1 cellular context compared by ENCODE assay signal in the genomic region with DNA sequence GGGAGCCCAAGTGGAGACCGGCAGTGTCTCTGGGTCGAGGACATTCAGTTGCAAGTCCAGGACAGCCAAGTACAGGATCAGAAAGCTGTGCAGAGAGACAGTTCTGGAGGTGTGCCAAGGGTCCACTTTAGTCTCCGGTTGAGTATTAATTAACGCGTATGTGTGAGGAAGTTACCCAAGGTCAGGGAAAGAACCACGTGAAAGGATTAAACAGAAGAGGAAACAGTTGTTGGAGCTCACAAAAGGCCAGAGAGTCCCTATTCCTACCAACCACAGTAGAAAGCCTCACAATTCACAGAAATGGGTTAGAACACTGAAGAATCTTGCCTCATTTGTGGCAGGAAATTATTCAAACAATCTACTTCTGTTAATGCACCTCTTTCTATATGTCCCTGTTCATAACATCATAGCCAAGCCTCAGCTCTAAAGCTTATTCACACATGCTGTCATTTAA.
TF ChIP-seq lines count a peak whose summit lies in the region.

No MANE protein-coding gene starts in this region.

TF ChIP-seq in H1, 55 proteins besides CTCF, POLR2A, EP300 and RAD21:
- TF ChIP-seq, protein P1, sequence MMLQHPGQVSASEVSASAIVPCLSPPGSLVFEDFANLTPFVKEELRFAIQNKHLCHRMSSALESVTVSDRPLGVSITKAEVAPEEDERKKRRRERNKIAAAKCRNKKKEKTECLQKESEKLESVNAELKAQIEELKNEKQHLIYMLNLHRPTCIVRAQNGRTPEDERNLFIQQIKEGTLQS (IDR thresholded peaks at IDR 0.05; ENCODE audit: insufficient read depth, low read depth, low read length) = no peak
- no peak for TF ChIP-seq HDAC6 (IDR thresholded peaks at IDR 0.05; ENCODE audit: low read depth, low read length)
- TF ChIP-seq, protein P2, sequence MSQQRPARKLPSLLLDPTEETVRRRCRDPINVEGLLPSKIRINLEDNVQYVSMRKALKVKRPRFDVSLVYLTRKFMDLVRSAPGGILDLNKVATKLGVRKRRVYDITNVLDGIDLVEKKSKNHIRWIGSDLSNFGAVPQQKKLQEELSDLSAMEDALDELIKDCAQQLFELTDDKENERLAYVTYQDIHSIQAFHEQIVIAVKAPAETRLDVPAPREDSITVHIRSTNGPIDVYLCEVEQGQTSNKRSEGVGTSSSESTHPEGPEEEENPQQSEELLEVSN (IDR thresholded peaks at IDR 0.05) = no peak
- TF ChIP-seq SUZ12 (IDR thresholded peaks at IDR 0.05; ENCODE audit: low read length) = no peak
- TF ChIP-seq, protein P3, sequence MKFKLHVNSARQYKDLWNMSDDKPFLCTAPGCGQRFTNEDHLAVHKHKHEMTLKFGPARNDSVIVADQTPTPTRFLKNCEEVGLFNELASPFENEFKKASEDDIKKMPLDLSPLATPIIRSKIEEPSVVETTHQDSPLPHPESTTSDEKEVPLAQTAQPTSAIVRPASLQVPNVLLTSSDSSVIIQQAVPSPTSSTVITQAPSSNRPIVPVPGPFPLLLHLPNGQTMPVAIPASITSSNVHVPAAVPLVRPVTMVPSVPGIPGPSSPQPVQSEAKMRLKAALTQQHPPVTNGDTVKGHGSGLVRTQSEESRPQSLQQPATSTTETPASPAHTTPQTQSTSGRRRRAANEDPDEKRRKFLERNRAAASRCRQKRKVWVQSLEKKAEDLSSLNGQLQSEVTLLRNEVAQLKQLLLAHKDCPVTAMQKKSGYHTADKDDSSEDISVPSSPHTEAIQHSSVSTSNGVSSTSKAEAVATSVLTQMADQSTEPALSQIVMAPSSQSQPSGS (IDR thresholded peaks at IDR 0.05; ENCODE audit: low read length) = no peak
- no peak for TF ChIP-seq JUN (IDR thresholded peaks at IDR 0.05; ENCODE audit: low read depth, low read length)
- no peak for TF ChIP-seq NRF1 (IDR thresholded peaks at IDR 0.05; ENCODE audit: low read depth, low read length)
- no peak for TF ChIP-seq CTBP2 (IDR thresholded peaks at IDR 0.05; ENCODE audit: borderline replicate concordance, insufficient read depth, insufficient read length, low read length)
- no peak for TF ChIP-seq POU5F1 (IDR thresholded peaks at IDR 0.05; ENCODE audit: low read depth, low read length)
- TF ChIP-seq, protein P4, sequence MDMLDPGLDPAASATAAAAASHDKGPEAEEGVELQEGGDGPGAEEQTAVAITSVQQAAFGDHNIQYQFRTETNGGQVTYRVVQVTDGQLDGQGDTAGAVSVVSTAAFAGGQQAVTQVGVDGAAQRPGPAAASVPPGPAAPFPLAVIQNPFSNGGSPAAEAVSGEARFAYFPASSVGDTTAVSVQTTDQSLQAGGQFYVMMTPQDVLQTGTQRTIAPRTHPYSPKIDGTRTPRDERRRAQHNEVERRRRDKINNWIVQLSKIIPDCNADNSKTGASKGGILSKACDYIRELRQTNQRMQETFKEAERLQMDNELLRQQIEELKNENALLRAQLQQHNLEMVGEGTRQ (IDR thresholded peaks at IDR 0.05; ENCODE audit: low read length) = no peak
- TF ChIP-seq TEAD4 (IDR thresholded peaks at IDR 0.05; ENCODE audit: low read depth, low read length) = no peak
- no peak for TF ChIP-seq RXRA (IDR thresholded peaks at IDR 0.05; ENCODE audit: insufficient read depth, low read depth, low read length)
- TF ChIP-seq SP1 (IDR thresholded peaks at IDR 0.05; ENCODE audit: low read depth, low read length) = no peak
- TF ChIP-seq BCL11A (IDR thresholded peaks at IDR 0.05; ENCODE audit: low read depth in 2 of 2, low read length in 2 of 2) = no peak
- no peak for TF ChIP-seq JUND (IDR thresholded peaks at IDR 0.05; ENCODE audit: low read length)
